1 cellular context compared by ENCODE assay signal in the genomic region with DNA sequence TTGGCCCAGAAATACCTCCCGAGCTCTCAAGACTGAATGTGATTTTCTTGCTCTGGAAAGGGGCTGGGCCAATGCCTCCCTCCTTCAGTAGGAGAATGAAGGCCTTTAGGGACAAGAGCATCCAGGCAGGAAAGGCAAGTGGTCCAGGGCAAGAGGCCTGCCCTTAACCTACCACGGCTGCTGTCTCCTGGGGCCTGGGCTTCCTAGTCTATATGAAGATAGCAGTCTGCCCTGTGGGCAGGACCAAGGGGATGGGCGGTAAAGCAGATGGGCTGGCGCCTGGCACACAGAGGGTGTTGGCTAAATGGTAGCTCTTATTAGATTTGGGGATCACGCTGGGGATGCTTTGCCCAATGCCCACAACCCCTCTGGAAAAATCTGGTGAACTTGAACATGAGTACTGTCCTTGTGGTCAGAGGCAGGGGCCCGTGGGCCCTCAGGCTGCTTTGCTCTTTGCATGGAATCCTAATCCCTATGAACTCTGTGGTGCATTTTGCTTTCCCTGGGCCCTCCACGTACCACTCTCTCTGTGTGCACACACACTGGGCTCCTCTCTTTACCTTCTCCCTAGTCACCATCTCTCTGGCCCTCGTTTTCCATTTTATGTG.
TF ChIP-seq lines count a peak whose summit lies in the region.

No MANE protein-coding gene starts in this region.

TF ChIP-seq in SK-N-SH treated with all-trans-retinoic acid at 6 μM for 48 hours, 23 proteins besides CTCF, POLR2A, EP300 and RAD21 (continued from another document):
- no peak for TF ChIP-seq TSHZ2 (CRISPR knock-in tag; IDR thresholded peaks at IDR 0.05)
- no peak for TF ChIP-seq ARNTL (CRISPR knock-in tag; IDR thresholded peaks at IDR 0.05; ENCODE audit: borderline replicate concordance, low read depth)
- TF ChIP-seq PPARA (CRISPR knock-in tag; IDR thresholded peaks at IDR 0.05; ENCODE audit: borderline replicate concordance) = no peak
- TF ChIP-seq GLIS3 (CRISPR knock-in tag; IDR thresholded peaks at IDR 0.05) = no peak
- no peak for TF ChIP-seq ESRRG (CRISPR knock-in tag; IDR thresholded peaks at IDR 0.05)
- TF ChIP-seq ZNF8 (CRISPR knock-in tag; IDR thresholded peaks at IDR 0.05) = no peak
- TF ChIP-seq ISL1 (CRISPR knock-in tag; IDR thresholded peaks at IDR 0.05) = no peak
- no peak for TF ChIP-seq CREB5 (CRISPR knock-in tag; IDR thresholded peaks at IDR 0.05; ENCODE audit: low read depth)
- TF ChIP-seq ZNF565 (CRISPR knock-in tag; conservative IDR thresholded peaks at IDR 0.05; ENCODE audit: low read depth) = no peak
- TF ChIP-seq ZFP3 (CRISPR knock-in tag; IDR thresholded peaks at IDR 0.05) = no peak
- no peak for TF ChIP-seq BACH2 (CRISPR knock-in tag; IDR thresholded peaks at IDR 0.05; ENCODE audit: borderline replicate concordance)
